In genomic region chrX:45788941-45789348, GRCh38 we compare ENCODE assay signal across 10 cellular contexts.
A peak's percentile ranks its signal among the peaks of the same experiment; 100 is the strongest.
DNase-seq lines count a peak whose midpoint lies in the region; ATAC-seq and TF ChIP-seq lines count a peak whose summit lies in the region.
"Had no signal": no experiment of that assay in that cellular context is flagged by ENCODE, and none has a peak within 500 bp of the region (broad histone marks: within the 10 kb centered on the region; RNA-seq: fewer than 3 reads in every experiment).

No MANE protein-coding gene starts in this region.

- no TSS peak for BruUV-seq in mammary epithelial cell (replicated peaks; lab: Mats Ljungman, UMichigan)

- H3K27me3 Mint-ChIP-seq in activated naive CD4-positive, alpha-beta T cell treated with anti-CD3 and anti-CD28 coated beads, Interleukin-2, amount 50 U/mL, for 24 hours, result no peaks in the 10 kb centered on the region
- H3K27me3 Mint-ChIP-seq in stimulated activated naive B cell treated with anti-CD40 and anti-IgM and Interleukin-4, amounts not matched to agents 10 μg/mL and 1 μg/mL and 100 μg/mL, for 72 hours, result peaks cover 0 to 30% of the 10 kb centered on the region in 2 donors

- WGBS in mammary epithelial cell (ENCODE audit: low coverage, missing lambda C conversion rate), result 38% methylated on average over 8 of the region's 8 CpGs
- 24 to 41% methylated on average over 3 to 8 of the region's 8 CpGs for WGBS in upper lobe of left lung, 2 donors

- H3K27ac Mint-ChIP-seq in activated naive CD4-positive, alpha-beta T cell treated with anti-CD3 and anti-CD28 coated beads, Interleukin-2, amount 50 U/mL, for 24 hours, result peak overlapping the region; percentile 39
- no peak overlapping the region for H3K27ac Mint-ChIP-seq in stimulated activated naive B cell treated with anti-CD40 and anti-IgM and Interleukin-4, amounts not matched to agents 10 μg/mL and 1 μg/mL and 100 μg/mL, for 72 hours

- in situ Hi-C loops in mammary epithelial cell (cut with MboI; ENCODE audit: low sequenced_read_pairs in 2 of 2), result no loop called here

- dilution Hi-C loops in mammary epithelial cell (cut with HindIII; ENCODE audit: low sequenced_read_pairs), result no loop called here

- no peaks in the 10 kb centered on the region for H4K20me1 ChIP-seq in mammary epithelial cell (ENCODE audit: insufficient read depth, low read length)

- peak; percentile 42 to 66 for ATAC-seq in upper lobe of left lung (ENCODE audit: low FRiP score in 2 of 2)
- ATAC-seq in stimulated activated naive B cell treated with anti-CD40 and anti-IgM and Interleukin-4, amounts not matched to agents 10 μg/mL and 1 μg/mL and 100 μg/mL, for 72 hours (replicated peaks), result no peak

- H3K4me3 ChIP-seq in mammary epithelial cell (replicated peaks in 1 of 3; ENCODE audit: insufficient read depth in 1 of 3, low read depth in 2 of 3, low read length in 3 of 3) (no peak overlapping the region), upper lobe of left lung (no peak overlapping the region)
- H3K4me3 ChIP-seq: stomach had no signal

- H3K27ac ChIP-seq in mammary epithelial cell (ENCODE audit: insufficient read depth, low read depth, low read length) (peak overlapping the region; percentile 74), upper lobe of left lung (no peak overlapping the region)
- H3K27ac ChIP-seq: stomach had no signal

- no peaks in the 10 kb centered on the region for H3K9me3 Mint-ChIP-seq in activated naive CD4-positive, alpha-beta T cell treated with anti-CD3 and anti-CD28 coated beads, Interleukin-2, amount 50 U/mL, for 24 hours
- H3K9me3 Mint-ChIP-seq in stimulated activated naive B cell treated with anti-CD40 and anti-IgM and Interleukin-4, amounts not matched to agents 10 μg/mL and 1 μg/mL and 100 μg/mL, for 72 hours, result peaks cover 0 to 5% of the 10 kb centered on the region in 2 donors

- H2AFZ ChIP-seq in mammary epithelial cell (ENCODE audit: low read depth, low read length), result no peak overlapping the region

- H3K9me3 ChIP-seq in mammary epithelial cell (replicated peaks; ENCODE audit: insufficient read depth, low read length), result no peaks in the 10 kb centered on the region
- H3K9me3 ChIP-seq in upper lobe of left lung, result no peaks in the 10 kb centered on the region
- H3K9me3 ChIP-seq: stomach had no signal

- no peaks in the 10 kb centered on the region for H3K27me3 ChIP-seq in mammary epithelial cell (ENCODE audit: insufficient read depth, low read length)
- H3K27me3 ChIP-seq in upper lobe of left lung, result no peaks in the 10 kb centered on the region

- CTCF ChIA-PET in mammary epithelial cell (lab: Charles Lee; ENCODE audit: low non-redundant PET), result interaction anchor here (0.5 kb wide), 1 partner anchor 39 kb away, joined by 3 read pairs; no protein-coding TSS in a partner anchor

- TF ChIP-seq POLR2A in upper lobe of left lung (IDR thresholded peaks at IDR 0.05), result no peak

- TF ChIP-seq EP300 in upper lobe of left lung (IDR thresholded peaks at IDR 0.05), result peak in 3 of 4 donors; percentile 15 to 39 (median 26)

- H3K79me2 ChIP-seq in mammary epithelial cell (ENCODE audit: insufficient read depth, low read length), result peaks cover 82% of the 10 kb centered on the region

- H3K9ac ChIP-seq in mammary epithelial cell (ENCODE audit: insufficient read depth, low read length), result peak overlapping the region; percentile 48

- H3K36me3 Mint-ChIP-seq in activated naive CD4-positive, alpha-beta T cell treated with anti-CD3 and anti-CD28 coated beads, Interleukin-2, amount 50 U/mL, for 24 hours, result peaks cover 22% of the 10 kb centered on the region
- H3K36me3 Mint-ChIP-seq in stimulated activated naive B cell treated with anti-CD40 and anti-IgM and Interleukin-4, amounts not matched to agents 10 μg/mL and 1 μg/mL and 100 μg/mL, for 72 hours, result peaks cover 0 to 3% of the 10 kb centered on the region in 2 donors

- H3K4me3 Mint-ChIP-seq in activated naive CD4-positive, alpha-beta T cell treated with anti-CD3 and anti-CD28 coated beads, Interleukin-2, amount 50 U/mL, for 24 hours, result no peak overlapping the region
- no peak overlapping the region for H3K4me3 Mint-ChIP-seq in stimulated activated naive B cell treated with anti-CD40 and anti-IgM and Interleukin-4, amounts not matched to agents 10 μg/mL and 1 μg/mL and 100 μg/mL, for 72 hours

- peaks cover 50% of the 10 kb centered on the region for H3K4me1 Mint-ChIP-seq in activated naive CD4-positive, alpha-beta T cell treated with anti-CD3 and anti-CD28 coated beads, Interleukin-2, amount 50 U/mL, for 24 hours
- peaks cover 4 to 6% of the 10 kb centered on the region in 2 donors for H3K4me1 Mint-ChIP-seq in stimulated activated naive B cell treated with anti-CD40 and anti-IgM and Interleukin-4, amounts not matched to agents 10 μg/mL and 1 μg/mL and 100 μg/mL, for 72 hours

- no peak for DNase-seq in activated naive CD4-positive, alpha-beta T cell treated with Interleukin-2 at 50 U/mL for 16 hours
- DNase-seq in mammary epithelial cell (peak; percentile 45), islet precursor cell (peak; percentile 75), upper lobe of left lung (peak in 1 of 2 donors; percentile 40), T1000 (lab: John Stamatoyannopoulos, UW) (no peak), Kasumi-1 (lab: John Stamatoyannopoulos, UW) (no peak)
- no peak for DNase-seq in stimulated activated naive B cell treated with anti-CD40 and anti-IgM and Interleukin-4, amounts not matched to agents 10 μg/mL and 1 μg/mL and 100 μg/mL, for 72 hours
- DNase-seq: NCI-H1694, stomach had no signal

- peaks cover 55% of the 10 kb centered on the region for H3K4me1 ChIP-seq in mammary epithelial cell (ENCODE audit: insufficient read depth, low read length)
- H3K4me1 ChIP-seq in upper lobe of left lung, result peaks cover 0 to 6% (median 0%) of the 10 kb centered on the region in 4 donors
- H3K4me1 ChIP-seq: stomach had no signal

- peak overlapping the region; percentile 59 for H3K4me2 ChIP-seq in mammary epithelial cell (ENCODE audit: insufficient read depth, low read depth, low read length)

- no peak for TF ChIP-seq CTCF in mammary epithelial cell (conservative IDR thresholded peaks at IDR 0.05 in 1 of 2, IDR thresholded peaks at IDR 0.05 in 1 of 2; ENCODE audit: extremely low read depth in 1 of 2, insufficient read depth in 1 of 2, low read depth in 1 of 2, low read length in 2 of 2)
- TF ChIP-seq CTCF in upper lobe of left lung (IDR thresholded peaks at IDR 0.05), result no peak

- intact Hi-C loops in mammary epithelial cell (cut with micrococcal nuclease), result loop anchor here (1.0 kb wide), 3 partner anchors 12 to 18 kb away; no protein-coding TSS in a partner anchor

- H3K36me3 ChIP-seq in mammary epithelial cell (ENCODE audit: insufficient read depth, low read length) (no peaks in the 10 kb centered on the region), upper lobe of left lung (no peaks in the 10 kb centered on the region)
- H3K36me3 ChIP-seq: stomach had no signal

Comparison
In these comparisons a context has a peak if more than half of its experiments do, and no peak if none do; other contexts are left out.
1. DNase-seq: peak in mammary epithelial cell (single experiment) and islet precursor cell (single experiment); none in activated naive CD4-positive, alpha-beta T cell treated with Interleukin-2 at 50 U/mL for 16 hours (single experiment), T1000 (single experiment), Kasumi-1 (0 of 2) and stimulated activated naive B cell treated with anti-CD40 and anti-IgM and Interleukin-4, amounts not matched to agents 10 μg/mL and 1 μg/mL and 100 μg/mL, for 72 hours (single experiment).
2. ATAC-seq: peak in upper lobe of left lung (2 of 2); none in stimulated activated naive B cell treated with anti-CD40 and anti-IgM and Interleukin-4, amounts not matched to agents 10 μg/mL and 1 μg/mL and 100 μg/mL, for 72 hours (0 of 2).